Comparison of ENCODE assay signal across 1 cellular context in the genomic region with DNA sequence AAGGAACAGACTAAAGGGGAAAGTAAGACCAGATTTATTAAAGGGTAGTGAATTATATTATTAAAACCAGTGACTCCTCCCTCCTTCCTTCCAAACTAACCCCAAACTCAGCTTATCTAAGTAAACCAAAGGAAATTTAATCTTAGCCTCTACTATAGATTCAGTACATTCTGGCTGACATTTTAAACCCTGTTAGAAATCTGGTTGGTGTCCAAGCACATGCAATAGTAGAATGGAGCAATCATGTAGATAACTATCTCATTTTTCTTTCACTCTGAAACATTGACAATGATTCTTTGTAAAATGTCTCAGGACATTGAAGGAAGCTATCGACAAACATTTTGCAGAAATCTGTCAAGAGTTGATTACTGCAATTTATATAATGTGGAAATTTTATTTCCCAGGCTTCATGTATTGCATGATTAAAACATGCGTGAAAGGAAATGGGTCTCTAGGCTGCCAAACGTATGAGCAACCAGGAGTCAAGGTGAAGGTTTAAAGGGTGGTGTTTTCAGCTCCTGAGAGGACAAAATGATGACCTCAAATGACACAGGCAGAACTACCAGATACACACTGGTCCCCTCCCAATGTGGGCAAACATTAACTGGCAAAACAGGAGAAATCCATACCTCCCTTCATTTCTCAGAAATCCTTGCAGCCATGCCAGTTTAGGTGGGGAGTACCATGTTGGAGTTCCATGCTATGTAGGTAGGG.
TF ChIP-seq lines count a peak whose summit lies in the region.

No MANE protein-coding gene starts in this region.

TF ChIP-seq in A549, 52 proteins besides CTCF, POLR2A, EP300 and RAD21 (continued from another document):
- TF ChIP-seq RNF2 (IDR thresholded peaks at IDR 0.05; ENCODE audit: borderline replicate concordance, low read depth) (no peak), CBX8 (IDR thresholded peaks at IDR 0.05) (no peak), CBX2 (IDR thresholded peaks at IDR 0.05; ENCODE audit: borderline replicate concordance, low read depth) (no peak), RFX5 (IDR thresholded peaks at IDR 0.05) (no peak)
